Comparison of ENCODE assay signal across 9 cellular contexts in the genomic region with DNA sequence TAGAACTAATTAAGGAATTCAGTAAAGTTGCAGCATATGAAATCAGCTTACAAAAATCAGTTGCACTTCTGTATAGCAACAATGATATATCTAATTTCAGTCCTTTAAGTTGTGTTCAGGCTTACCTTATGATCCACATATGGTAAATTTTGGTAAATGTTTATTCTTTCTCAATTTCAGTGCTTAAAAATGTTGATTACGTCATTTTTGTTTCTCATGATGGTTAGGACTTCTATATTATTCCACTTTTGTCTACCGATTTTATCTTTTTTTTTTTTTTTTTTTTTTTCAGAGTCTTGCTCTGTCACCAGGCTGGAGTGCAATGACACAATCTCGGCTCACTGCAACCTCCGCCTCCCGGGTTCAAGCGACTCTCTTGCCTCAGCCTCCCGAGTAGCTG. TPM values are rescaled to one million over a fixed set of nuclear protein-coding genes. Genes with fewer than 3 reads are reported as not detected.
"Had no signal": no experiment of that assay in that cellular context is flagged by ENCODE, and none has a peak within 500 bp of the region (broad histone marks: within the 10 kb centered on the region; RNA-seq: fewer than 3 reads in every experiment).

No MANE protein-coding gene starts in this region.

- FAIRE-seq: HTR-8/SVneo, K562 had no signal

- H3K4me1 Mint-ChIP-seq: IgD-negative memory B cell had no signal

- H3K4me3 Mint-ChIP-seq: IgD-negative memory B cell had no signal

- H3K36me3 Mint-ChIP-seq: IgD-negative memory B cell had no signal

- H3K4me2 ChIP-seq: KMS-11 had no signal

- H3K4me3 ChIP-seq: K562 had no signal

- DNase-seq: IMR-90, KBM-7, KG1 had no signal

- ATAC-seq: K562 had no signal

- H3K27ac ChIP-seq: HL-60, KMS-11 had no signal

- H3K9ac ChIP-seq: KMS-11 had no signal

- H3K27me3 Mint-ChIP-seq: IgD-negative memory B cell had no signal

- H3K27ac Mint-ChIP-seq: IgD-negative memory B cell had no signal

RNA-seq across cellular contexts. Expression of gene SLC6A14, which starts 40.7 kb away (rescaled TPM):
- total RNA-seq: HT1080, IMR-90 had no signal
- polyA plus RNA-seq: IgD-negative memory B cell, IMR-90, K562 had no signal
